1 cellular context compared by ENCODE assay signal in the genomic region with DNA sequence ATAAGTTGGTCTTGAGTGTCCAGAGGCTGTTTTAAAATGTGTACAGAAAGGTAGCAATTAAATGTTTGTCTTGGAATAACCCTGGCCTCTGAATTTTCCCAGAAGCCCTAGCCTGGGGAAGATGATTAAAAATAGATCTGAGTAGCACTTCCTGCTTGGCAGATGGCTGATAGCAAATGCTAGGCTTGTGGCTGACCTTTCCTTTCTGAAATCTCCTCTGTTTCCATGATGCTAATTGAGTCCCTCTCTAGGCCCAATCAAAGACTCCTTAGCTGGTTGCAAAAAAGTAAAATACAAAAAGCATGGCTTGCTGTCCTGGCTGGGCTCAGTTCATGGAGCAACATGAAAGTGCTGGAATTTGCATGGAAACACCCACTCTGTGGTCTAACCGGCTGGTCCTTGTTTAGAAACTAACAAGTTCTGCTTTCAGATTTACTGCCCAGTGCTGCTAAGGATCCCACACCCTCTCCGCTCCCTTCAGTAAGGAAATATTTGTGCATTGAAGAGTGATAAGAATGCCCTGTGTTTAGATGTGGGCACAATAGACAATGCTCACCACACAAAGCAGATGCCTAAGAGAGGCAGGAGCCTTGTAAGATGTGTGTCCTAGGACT.
TF ChIP-seq lines count a peak whose summit lies in the region.

No MANE protein-coding gene starts in this region.

TF ChIP-seq in H1, 55 proteins besides CTCF, POLR2A, EP300 and RAD21:
- TF ChIP-seq SP1 (IDR thresholded peaks at IDR 0.05; ENCODE audit: low read depth, low read length) = no peak
